10 cellular contexts compared by ENCODE assay signal in genomic region chr9:17863213-17863883, GRCh38.
DNase-seq lines count a peak whose midpoint lies in the region; ATAC-seq lines count a peak whose summit lies in the region.
"Had no signal": no experiment of that assay in that cellular context is flagged by ENCODE, and none has a peak within 500 bp of the region (broad histone marks: within the 10 kb centered on the region; RNA-seq: fewer than 3 reads in every experiment).

No MANE protein-coding gene starts in this region.

- ATAC-seq in GM18909 (IDR thresholded peaks at IDR 0.05; ENCODE audit: poor library complexity, unreplicated experiment) (peak; percentile 90), GM21723 (IDR thresholded peaks at IDR 0.05; ENCODE audit: unreplicated experiment) (peak; percentile 86), HG03135 (IDR thresholded peaks at IDR 0.05; ENCODE audit: unreplicated experiment) (peak; percentile 85)
- ATAC-seq in stimulated activated naive CD8-positive, alpha-beta T cell treated with anti-CD3 and anti-CD28 coated beads, Interleukin-15, Interleukin-2, amounts not matched to agents 100 U/mL and 50 U/mL, for 24 hours, result peak; percentile 23

- no peak for DNase-seq in stimulated activated naive CD8-positive, alpha-beta T cell treated with anti-CD3 and anti-CD28 coated beads, Interleukin-15, Interleukin-2, amounts not matched to agents 100 U/mL and 50 U/mL, for 24 hours
- DNase-seq in DMS53 (lab: John Stamatoyannopoulos, UW), result no peak
- DNase-seq in activated T-cell treated with anti-CD3 and anti-CD28 coated beads for 4 hours, result no peak
- no peak for DNase-seq in NCI-H2107 (lab: John Stamatoyannopoulos, UW)
- DNase-seq: kidney; stimulated activated CD4-positive, alpha-beta T cell treated with anti-CD3 and anti-CD28 coated beads, Interleukin-12 subunit alpha, Interleukin-12 subunit beta, amount 100 ng/mL, for 4 hours; WERI-Rb-1 had no signal

Comparison
In these comparisons a context has a peak if more than half of its experiments do, and no peak if none do; other contexts are left out.
1. ATAC-seq: peak in every context shown above with its lines; median percentile 90 in GM18909; 86 in GM21723; 85 in HG03135; 23 in stimulated activated naive CD8-positive, alpha-beta T cell treated with anti-CD3 and anti-CD28 coated beads, Interleukin-15, Interleukin-2, amounts not matched to agents 100 U/mL and 50 U/mL, for 24 hours.